In genomic region chr3:19474169-19474568, GRCh38 we compare ENCODE assay signal across 1 cellular context.
A peak's percentile ranks its signal among the peaks of the same experiment; 100 is the strongest.
TF ChIP-seq lines count a peak whose summit lies in the region.

No MANE protein-coding gene starts in this region.

TF ChIP-seq in H1, 55 proteins besides CTCF, POLR2A, EP300 and RAD21:
- peak; percentile 27 for TF ChIP-seq CHD7 (IDR thresholded peaks at IDR 0.05; ENCODE audit: insufficient replicate concordance, low read length)
- peak; percentile 45 for TF ChIP-seq NANOG (IDR thresholded peaks at IDR 0.05; ENCODE audit: insufficient read depth, low read depth, low read length, poor library complexity, severe bottlenecking)
- TF ChIP-seq TAF7 (optimal IDR thresholded peaks at IDR 0.05; ENCODE audit: borderline replicate concordance, low read depth, low read length) = no peak
- TF ChIP-seq TEAD4 (IDR thresholded peaks at IDR 0.05; ENCODE audit: low read depth, low read length) = 0 out of 2 replicates have a peak, but pooled peaks have one; percentile 23
- TF ChIP-seq YY1 (IDR thresholded peaks at IDR 0.05; ENCODE audit: low read depth, low read length) = 0 out of 2 replicates have a peak, but pooled peaks have one; percentile 37
